ENCODE assay signal across 1 cellular context in genomic region chr10:987906-988666, GRCh38.
A peak's percentile ranks its signal among the peaks of the same experiment; 100 is the strongest.
TF ChIP-seq lines count a peak whose summit lies in the region.

Gene GTPBP4, plus strand, starts transcription at chr10:988434. Its CDS starts 46 bp downstream, at chr10:988480.

TF ChIP-seq in WTC11, 78 proteins besides CTCF, POLR2A, EP300 and RAD21 (continued from another document and continues in another):
- no peak for TF ChIP-seq ZNF425 (CRISPR knock-in tag; conservative IDR thresholded peaks at IDR 0.05)
- peak; percentile 89 for TF ChIP-seq ARID4B (CRISPR knock-in tag; IDR thresholded peaks at IDR 0.05; ENCODE audit: borderline replicate concordance)
- TF ChIP-seq SMAD4 (CRISPR knock-in tag; IDR thresholded peaks at IDR 0.05): no peak
- peak; percentile 94 for TF ChIP-seq MYBL2 (CRISPR knock-in tag; IDR thresholded peaks at IDR 0.05)
- TF ChIP-seq GABPB1 (CRISPR knock-in tag; IDR thresholded peaks at IDR 0.05): peak; percentile 83
- TF ChIP-seq USF2 (CRISPR knock-in tag; IDR thresholded peaks at IDR 0.05): no peak
- no peak for TF ChIP-seq PRRX2 (CRISPR knock-in tag; IDR thresholded peaks at IDR 0.05)
- TF ChIP-seq ZBTB43 (CRISPR knock-in tag; IDR thresholded peaks at IDR 0.05): peak; percentile 86; the same call in 1 of the 2 replicates
- no peak for TF ChIP-seq IRF2 (CRISPR knock-in tag; IDR thresholded peaks at IDR 0.05; ENCODE audit: borderline replicate concordance, low read depth)
- no peak for TF ChIP-seq MXD4 (CRISPR knock-in tag; IDR thresholded peaks at IDR 0.05; ENCODE audit: borderline replicate concordance)
- no peak for TF ChIP-seq NFATC4 (CRISPR knock-in tag; IDR thresholded peaks at IDR 0.05)
- peak; percentile 30; the same call in 1 of the 2 replicates for TF ChIP-seq KAT7 (CRISPR knock-in tag; IDR thresholded peaks at IDR 0.05; ENCODE audit: borderline replicate concordance)
- no peak for TF ChIP-seq GTF2I (CRISPR knock-in tag; conservative IDR thresholded peaks at IDR 0.05)
- no peak for TF ChIP-seq ZNF423 (CRISPR knock-in tag; IDR thresholded peaks at IDR 0.05)
- peak; percentile 88; the same call in 1 of the 2 replicates for TF ChIP-seq CBFB (CRISPR knock-in tag; IDR thresholded peaks at IDR 0.05; ENCODE audit: low read depth)
- no peak for TF ChIP-seq MLX (CRISPR knock-in tag; IDR thresholded peaks at IDR 0.05)
- peak; percentile 77; the same call in 1 of the 2 replicates for TF ChIP-seq NFE2L1 (CRISPR knock-in tag; IDR thresholded peaks at IDR 0.05)
- TF ChIP-seq CREM (CRISPR knock-in tag; IDR thresholded peaks at IDR 0.05): peak; percentile 95
- no peak for TF ChIP-seq AFF4 (CRISPR knock-in tag; IDR thresholded peaks at IDR 0.05; ENCODE audit: borderline replicate concordance)
- TF ChIP-seq ETV6 (CRISPR knock-in tag; IDR thresholded peaks at IDR 0.05): 0 out of 2 replicates have a peak, but pooled peaks have one; percentile 57
- TF ChIP-seq ERG (CRISPR knock-in tag; IDR thresholded peaks at IDR 0.05): no peak
- no peak for TF ChIP-seq ZNF671 (CRISPR knock-in tag; IDR thresholded peaks at IDR 0.05)
- TF ChIP-seq USF1 (CRISPR knock-in tag; IDR thresholded peaks at IDR 0.05): peak; percentile 56; the same call in 1 of the 2 replicates
- no peak for TF ChIP-seq GRHL2 (CRISPR knock-in tag; IDR thresholded peaks at IDR 0.05; ENCODE audit: insufficient replicate concordance, severe bottlenecking)
- no peak for TF ChIP-seq AR (CRISPR knock-in tag; IDR thresholded peaks at IDR 0.05)
- TF ChIP-seq FOXJ3 (CRISPR knock-in tag; IDR thresholded peaks at IDR 0.05; ENCODE audit: borderline replicate concordance): no peak
- 0 out of 2 replicates have a peak, but pooled peaks have one; percentile 34 for TF ChIP-seq IRF1 (CRISPR knock-in tag; IDR thresholded peaks at IDR 0.05)
- TF ChIP-seq OVOL2 (CRISPR knock-in tag; IDR thresholded peaks at IDR 0.05; ENCODE audit: borderline replicate concordance): no peak
- TF ChIP-seq TP53 (CRISPR knock-in tag; IDR thresholded peaks at IDR 0.05): 0 out of 2 replicates have a peak, but pooled peaks have one; percentile 45
- no peak for TF ChIP-seq HMGA2 (CRISPR knock-in tag; IDR thresholded peaks at IDR 0.05)
- TF ChIP-seq E2F5 (CRISPR knock-in tag; IDR thresholded peaks at IDR 0.05): no peak
- TF ChIP-seq ATF2 (CRISPR knock-in tag; IDR thresholded peaks at IDR 0.05; ENCODE audit: borderline replicate concordance, low read depth): no peak
- no peak for TF ChIP-seq CREB1 (CRISPR knock-in tag; IDR thresholded peaks at IDR 0.05)
- TF ChIP-seq RELA (CRISPR knock-in tag; IDR thresholded peaks at IDR 0.05; ENCODE audit: borderline replicate concordance): no peak
- no peak for TF ChIP-seq ZBTB21 (CRISPR knock-in tag; IDR thresholded peaks at IDR 0.05; ENCODE audit: borderline replicate concordance)
